In the genomic region with DNA sequence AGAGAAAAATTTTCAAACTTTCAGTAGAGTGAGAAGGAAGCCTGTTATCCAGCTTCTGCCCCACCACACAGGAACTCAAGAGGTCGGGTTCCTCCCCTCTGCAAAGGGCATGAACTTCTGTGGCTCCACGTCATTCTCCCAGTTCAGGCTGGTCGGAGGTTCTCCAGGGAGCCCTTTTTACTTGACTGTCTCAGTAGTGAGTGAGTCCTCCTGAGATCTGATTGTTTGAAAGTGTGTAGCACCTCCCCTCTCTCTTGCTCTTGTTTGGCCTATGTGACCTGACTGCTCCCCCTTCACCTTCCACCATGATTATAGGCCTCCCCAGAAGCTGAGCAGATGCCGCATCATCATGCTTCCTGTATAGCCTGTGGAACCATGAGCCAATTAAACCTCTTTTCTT, we compare ENCODE assay signal across 1 cellular context.
TF ChIP-seq lines count a peak whose summit lies in the region.

No MANE protein-coding gene starts in this region.

TF ChIP-seq in HepG2, 621 proteins besides CTCF, POLR2A, EP300 and RAD21:
- no peak for TF ChIP-seq ESRRA (CRISPR knock-in tag; IDR thresholded peaks at IDR 0.05; ENCODE audit: low read depth)
- TF ChIP-seq SUZ12 (IDR thresholded peaks at IDR 0.05; ENCODE audit: low read depth, low read length) = no peak
- no peak for TF ChIP-seq ZSCAN20 (CRISPR knock-in tag; IDR thresholded peaks at IDR 0.05; ENCODE audit: borderline replicate concordance)
- no peak for TF ChIP-seq ZNF724P (CRISPR knock-in tag; IDR thresholded peaks at IDR 0.05; ENCODE audit: borderline replicate concordance)
- no peak for TF ChIP-seq FOXO4 (CRISPR knock-in tag; conservative IDR thresholded peaks at IDR 0.05)
- TF ChIP-seq HIC2 (CRISPR knock-in tag; IDR thresholded peaks at IDR 0.05; ENCODE audit: low read depth) = no peak
- no peak for TF ChIP-seq FOXM1 (CRISPR knock-in tag; IDR thresholded peaks at IDR 0.05)
- no peak for TF ChIP-seq ZNF773 (CRISPR knock-in tag; IDR thresholded peaks at IDR 0.05; ENCODE audit: borderline replicate concordance)
